Comparison of ENCODE assay signal across 7 cellular contexts in genomic region chr16:66606000-66606751, GRCh38. TPM values are rescaled to one million over a fixed set of nuclear protein-coding genes. Genes with fewer than 3 reads are reported as not detected.
A peak's percentile ranks its signal among the peaks of the same experiment; 100 is the strongest.
DNase-seq lines count a peak whose midpoint lies in the region; ATAC-seq and TF ChIP-seq lines count a peak whose summit lies in the region.

No MANE protein-coding gene starts in this region.

- in situ Hi-C loops in GM23248 (cut with MboI), result no loop called here

- H3K9ac ChIP-seq in GM23248 (peak overlapping the region; percentile 88), OCI-LY3 (ENCODE audit: low read length) (peak overlapping the region; percentile 83)

- peak overlapping the region; percentile 57 for H3K4me2 ChIP-seq in GM23248 (ENCODE audit: unreplicated experiment)
- peak overlapping the region; percentile 100 for H3K4me2 ChIP-seq in OCI-LY3 (ENCODE audit: low read length)

- H3K4me1 ChIP-seq in GM23248 (ENCODE audit: insufficient read depth) (peaks cover 10% of the 10 kb centered on the region), OCI-LY3 (ENCODE audit: low read length) (peaks cover 41% of the 10 kb centered on the region), esophagus muscularis mucosa (peaks cover 25 to 51% (median 48%) of the 10 kb centered on the region in 4 donors)

- 68 to 70% methylated on average over 9 of the region's 9 CpGs for WGBS in GM23248 (ENCODE audit: low coverage in 1 of 2, low lambda C conversion rate in 2 of 2, missing lambda C conversion rate in 2 of 2), 2 experiments
- 66% methylated on average over 8 of the region's 9 CpGs for WGBS in esophagus muscularis mucosa

- no peak for TF ChIP-seq EP300 in esophagus muscularis mucosa (IDR thresholded peaks at IDR 0.05)

- H3K9me2 ChIP-seq in GM23248 (ENCODE audit: insufficient read depth), result no peaks in the 10 kb centered on the region

- intact Hi-C loops in esophagus muscularis mucosa (cut with DNase I), result loop anchor here (5.0 kb wide), 3 partner anchors 119 to 261 kb away; partner anchors contain the start of gene DYNC1LI2

- ATAC-seq in GM18505 (IDR thresholded peaks at IDR 0.05; ENCODE audit: unreplicated experiment) (peak; percentile 32), omental fat pad (ENCODE audit: low FRiP score) (no peak)

- H3K79me2 ChIP-seq in GM23248 (ENCODE audit: insufficient read depth) (peaks cover 38% of the 10 kb centered on the region), OCI-LY3 (ENCODE audit: low read length) (peaks cover 26% of the 10 kb centered on the region)

- no peak overlapping the region for H3K27ac ChIP-seq in GM23248
- peak overlapping the region; percentile 83 for H3K27ac ChIP-seq in OCI-LY3 (ENCODE audit: low read length)
- peak overlapping the region; percentile 82 to 89 (median 84) for H3K27ac ChIP-seq in esophagus muscularis mucosa (replicated peaks in 1 of 4)
- peak overlapping the region in 19 of 21 experiments; percentile 76 to 99 (median 93) for H3K27ac ChIP-seq in skin epidermis

- peak overlapping the region; percentile 76 for H3K4me3 ChIP-seq in GM23248
- H3K4me3 ChIP-seq in OCI-LY3 (ENCODE audit: low read length), result peak overlapping the region; percentile 88
- H3K4me3 ChIP-seq in esophagus muscularis mucosa, result peak overlapping the region; percentile 64 to 91 (median 72)
- peak overlapping the region; percentile 65 to 98 (median 84) for H3K4me3 ChIP-seq in skin epidermis

- no peak for TF ChIP-seq POLR2A in GM18505 (IDR thresholded peaks at IDR 0.05; ENCODE audit: borderline replicate concordance, extremely low read depth, insufficient read depth, insufficient read length)
- TF ChIP-seq POLR2A in esophagus muscularis mucosa (IDR thresholded peaks at IDR 0.05; ENCODE audit: low read depth), result no peak

- H3K9me3 ChIP-seq in GM23248 (ENCODE audit: low read depth) (no peaks in the 10 kb centered on the region), OCI-LY3 (ENCODE audit: insufficient read depth, low read length) (peaks cover 4% of the 10 kb centered on the region), esophagus muscularis mucosa (no peaks in the 10 kb centered on the region)

- DNase-seq in GM23248 (no peak), esophagus muscularis mucosa (ENCODE audit: extremely low spot score) (no peak), omental fat pad (ENCODE audit: low spot score) (no peak), NCI-H1694 (lab: John Stamatoyannopoulos, UW) (no peak)

- TF ChIP-seq CTCF in OCI-LY3 (IDR thresholded peaks at IDR 0.05; ENCODE audit: low read depth, low read length) (no peak), esophagus muscularis mucosa (IDR thresholded peaks at IDR 0.05) (no peak), omental fat pad (IDR thresholded peaks at IDR 0.05) (no peak)

- H4K20me1 ChIP-seq in GM23248 (ENCODE audit: insufficient read depth), result no peaks in the 10 kb centered on the region
- H4K20me1 ChIP-seq in OCI-LY3 (ENCODE audit: insufficient read depth, low read length), result peaks cover 35% of the 10 kb centered on the region

- no peaks in the 10 kb centered on the region for H3F3A ChIP-seq in GM23248 (ENCODE audit: insufficient read depth)

- H2AFZ ChIP-seq in GM23248 (no peak overlapping the region), OCI-LY3 (ENCODE audit: low read depth, low read length) (no peak overlapping the region)

- H3K27me3 ChIP-seq in GM23248 (replicated peaks; ENCODE audit: insufficient read depth) (no peaks in the 10 kb centered on the region), OCI-LY3 (ENCODE audit: low read depth, low read length) (no peaks in the 10 kb centered on the region), esophagus muscularis mucosa (peaks cover 0 to 49% (median 0%) of the 10 kb centered on the region in 4 donors)

- H3K36me3 ChIP-seq in GM23248 (ENCODE audit: low read depth) (peaks cover 7% of the 10 kb centered on the region; the same call in 1 of the 2 replicates), OCI-LY3 (replicated peaks; ENCODE audit: low read depth, low read length) (peaks cover 31% of the 10 kb centered on the region), esophagus muscularis mucosa (peaks cover 7 to 23% (median 22%) of the 10 kb centered on the region in 4 donors)

RNA-seq across cellular contexts. Expression of gene CMTM3, which starts 1.7 kb away (rescaled TPM):
- total RNA-seq in GM23248 (2014; rRNA removed; shearing (Covaris generic)), result 21.9 and 32.6 TPM in 2 replicates
- 43.9 and 47.0 TPM in 2 replicates for polyA plus RNA-seq in GM23248 (2016; fragmentation: Nextera tagmentation; extraction: Ambion mirVana)
- total RNA-seq in esophagus muscularis mucosa, result 10 to 100 TPM; 13.7 to 24.5 (median 17.3) TPM
- total RNA-seq in omental fat pad, result 10 to 100 TPM; 28.9 to 53.4 (median 43.5) TPM

RNA-seq across cellular contexts. Expression of gene CMTM2, which starts 26.9 kb away (rescaled TPM):
- not detected in 2 replicates for total RNA-seq in GM23248 (2014; rRNA removed; shearing (Covaris generic))
- polyA plus RNA-seq in GM23248 (2016; fragmentation: Nextera tagmentation; extraction: Ambion mirVana), result not detected in 2 replicates
- total RNA-seq in esophagus muscularis mucosa (1 to 10 TPM in 1 of 4 donors, not detected in 3; 1.8 TPM), omental fat pad (1 to 10 TPM in 3 of 4 donors, not detected in 1; 1.1 to 5.7 (median 1.2) TPM)

RNA-seq across cellular contexts. Expression of gene CMTM1, which starts 39.9 kb away (rescaled TPM):
- 2.1 and 3.1 TPM in 2 replicates for total RNA-seq in GM23248 (2014; rRNA removed; shearing (Covaris generic))
- polyA plus RNA-seq in GM23248 (2016; fragmentation: Nextera tagmentation; extraction: Ambion mirVana), result 6.0 and 6.8 TPM in 2 replicates
- total RNA-seq in esophagus muscularis mucosa, result 1 to 10 TPM in 3 of 4 donors, not detected in 1; 1.4 to 2.0 (median 1.7) TPM
- 1 to 10 TPM in 2 of 4 donors, under 1 TPM in 2; 0.93 to 1.1 (median 0.98) TPM for total RNA-seq in omental fat pad

RNA-seq across cellular contexts. Expression of gene CKLF, which starts 53.8 kb away (rescaled TPM):
- total RNA-seq in GM23248 (2014; rRNA removed; shearing (Covaris generic)), result 64.2 and 130 TPM in 2 replicates
- 107 and 108 TPM in 2 replicates for polyA plus RNA-seq in GM23248 (2016; fragmentation: Nextera tagmentation; extraction: Ambion mirVana)
- 10 to 100 TPM; 18.1 to 28.2 (median 24.2) TPM for total RNA-seq in esophagus muscularis mucosa
- total RNA-seq in omental fat pad, result 10 to 100 TPM; 31.6 to 68.4 (median 49.2) TPM

RNA-seq across cellular contexts. Expression of gene TK2, which starts 56.3 kb away (rescaled TPM):
- 57.5 and 58.8 TPM in 2 replicates for total RNA-seq in GM23248 (2014; rRNA removed; shearing (Covaris generic))
- polyA plus RNA-seq in GM23248 (2016; fragmentation: Nextera tagmentation; extraction: Ambion mirVana), result 27.9 and 28.2 TPM in 2 replicates
- total RNA-seq in esophagus muscularis mucosa, result 10 to 100 TPM; 26.3 to 35.2 (median 30.0) TPM
- total RNA-seq in omental fat pad, result 10 to 100 TPM; 39.9 to 69.7 (median 56.0) TPM
